ENCODE assay signal across 8 cellular contexts in the genomic region with DNA sequence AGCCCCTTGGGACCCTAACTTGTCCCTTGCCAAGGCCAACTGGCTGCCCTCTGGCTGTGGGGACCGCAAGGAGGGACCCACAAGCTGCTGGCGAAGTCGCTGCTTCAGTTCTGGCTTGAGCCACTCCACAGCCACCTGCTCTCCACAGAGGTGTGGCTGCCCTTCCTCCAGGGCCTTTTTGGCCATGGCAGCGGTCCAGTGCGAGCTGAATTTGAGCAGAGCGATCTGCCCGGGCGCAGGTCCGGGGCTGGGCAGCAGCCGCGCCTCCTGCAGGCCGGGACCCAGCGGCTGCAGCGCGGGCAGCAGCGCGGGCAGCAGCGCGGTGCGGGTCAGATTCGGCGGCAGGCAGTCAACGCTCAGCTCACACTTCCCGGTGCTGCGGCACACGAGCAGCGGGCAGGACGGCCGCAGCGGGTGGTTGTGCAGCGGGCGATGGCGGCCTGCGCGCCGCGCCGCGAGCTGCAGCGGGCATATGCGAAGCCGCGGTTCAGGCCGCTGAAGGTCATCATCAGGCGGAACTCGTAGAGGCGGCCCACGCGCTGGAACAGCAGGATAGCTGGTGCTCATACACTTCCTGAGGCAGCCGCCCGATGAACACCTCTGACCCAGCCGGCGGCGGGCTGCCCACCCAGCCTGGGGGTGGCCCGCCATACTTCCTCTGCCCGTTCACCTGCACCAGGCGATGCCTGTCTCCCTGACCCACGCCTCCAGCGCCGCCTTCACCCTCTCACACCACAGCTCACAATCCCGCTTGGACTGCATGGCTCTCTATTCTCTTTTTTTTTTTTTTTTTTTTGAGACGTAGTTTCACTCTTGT. TPM values are rescaled to one million over a fixed set of nuclear protein-coding genes. Genes with fewer than 3 reads are reported as not detected.
A peak's percentile ranks its signal among the peaks of the same experiment; 100 is the strongest.
DNase-seq lines count a peak whose midpoint lies in the region; ATAC-seq and TF ChIP-seq lines count a peak whose summit lies in the region.
"Not testable (repeated sequence)": the region's sequence is repeated elsewhere in the genome, so short reads cannot be mapped to it uniquely, and the experiment has no call there.

No MANE protein-coding gene starts in this region.

- H3K27me3 Mint-ChIP-seq in Calu3 (ENCODE audit: unreplicated experiment), result not testable (repeated sequence)
- H3K27me3 Mint-ChIP-seq in activated T-cell treated with anti-CD3 and anti-CD28 coated beads, Interleukin-2, amount 50 U/mL, for 72 hours (ENCODE audit: low read depth), result peaks cover 35% of the 10 kb centered on the region
- peaks cover 68% of the 10 kb centered on the region for H3K27me3 Mint-ChIP-seq in nephron progenitor cell (ENCODE audit: low read depth, poor library complexity)

- H4K20me1 ChIP-seq in PC-3 (ENCODE audit: low read length), result not testable (repeated sequence)

- H2AFZ ChIP-seq in PC-3 (ENCODE audit: low read length), result peak overlapping the region; percentile 69; the same call in 1 of the 2 replicates

- POLR2A ChIA-PET in PC-3 (lab: Charles Lee; ENCODE audit: unreplicated experiment), result not testable (repeated sequence)

- DNase-seq in Calu3 (peak; percentile 83), HL-60 (ENCODE audit: low read depth in 1 of 2, low spot score in 1 of 2) (peak; percentile 46 to 49), PC-3 (peak; percentile 55), nephron progenitor cell (peak; percentile 59)
- DNase-seq in activated T-cell treated with anti-CD3 and anti-CD28 coated beads, Interleukin-2, amount 50 U/mL, for 72 hours, result peak in 1 of 2 donors; percentile 44
- DNase-seq in iPS DF 6.9 (ENCODE audit: low read depth, low spot score), result not testable (repeated sequence)

- H3K27ac Mint-ChIP-seq in Calu3 (ENCODE audit: unreplicated experiment) (peak overlapping the region; percentile 8), nephron progenitor cell (peak overlapping the region; percentile 32)
- H3K27ac Mint-ChIP-seq in activated T-cell treated with anti-CD3 and anti-CD28 coated beads, Interleukin-2, amount 50 U/mL, for 72 hours, result not testable (repeated sequence)

- CTCF ChIA-PET in Calu3 (lab: Charles Lee), result interaction anchor here (0.6 to 1.4 kb wide), 6 partner anchors 67 to 674 kb away, joined by 3 to 20 read pairs (median 3); partner anchors contain the start of gene KANSL1
- CTCF ChIA-PET in PC-3 (lab: Charles Lee), result interaction anchor here (0.6 to 1.0 kb wide), 4 partner anchors 14 to 674 kb away, joined by 3 to 9 read pairs (median 6); partner anchors contain the start of gene KANSL1

- H3K27ac ChIP-seq in HL-60 (replicated peaks); PC-3 (ENCODE audit: low read length); duodenal mucosa (ENCODE audit: low read depth, low read length); iPS DF 6.9 (ENCODE audit: low read length); subcutaneous abdominal adipose tissue (ENCODE audit: low read depth, low read length): not testable (repeated sequence)

- TF ChIP-seq CTCF in Calu3 (IDR thresholded peaks at IDR 0.05; ENCODE audit: unreplicated experiment), result peak; percentile 83
- not testable (repeated sequence) for TF ChIP-seq CTCF in HL-60 (IDR thresholded peaks at IDR 0.05; ENCODE audit: insufficient read depth, low read length); PC-3 (conservative IDR thresholded peaks at IDR 0.05; ENCODE audit: low read depth, low read length); nephron progenitor cell (IDR thresholded peaks at IDR 0.05)

- not testable (repeated sequence) for H3K9me3 ChIP-seq in PC-3 (ENCODE audit: low read length); duodenal mucosa (ENCODE audit: control insufficient read depth in 1 of 2, low read length in 2 of 2); iPS DF 6.9 (ENCODE audit: control insufficient read depth, insufficient read depth, low read length); subcutaneous abdominal adipose tissue (ENCODE audit: control insufficient read depth in 5 of 5, low read length in 5 of 5)

- H3K27me3 ChIP-seq in HL-60 (ENCODE audit: insufficient read depth, poor library complexity, severe bottlenecking); PC-3 (ENCODE audit: low read length); duodenal mucosa (ENCODE audit: control insufficient read depth in 1 of 2, insufficient read depth in 2 of 2, low read length in 2 of 2); iPS DF 6.9 (ENCODE audit: control insufficient read depth, insufficient read depth, low read length); subcutaneous abdominal adipose tissue (ENCODE audit: control insufficient read depth in 5 of 5, insufficient read depth in 4 of 5, low read length in 5 of 5): not testable (repeated sequence)

- H3K9me2 ChIP-seq in PC-3 (replicated peaks; ENCODE audit: low read length), result not testable (repeated sequence)

- intact Hi-C loops in Calu3 (cut with micrococcal nuclease; ENCODE audit: unreplicated experiment), result loop anchor here (5.0 kb wide), 1 partner anchor 673 kb away; no protein-coding TSS in a partner anchor
- intact Hi-C loops in PC-3 (cut with micrococcal nuclease), result not testable (repeated sequence)

- H3K4me1 ChIP-seq in PC-3 (ENCODE audit: insufficient read depth, low read length), result peaks cover 27% of the 10 kb centered on the region
- H3K4me1 ChIP-seq in duodenal mucosa (ENCODE audit: control insufficient read depth in 1 of 2, insufficient read depth in 2 of 2, low read length in 2 of 2); iPS DF 6.9 (ENCODE audit: control insufficient read depth, insufficient read depth, low read length); subcutaneous abdominal adipose tissue (ENCODE audit: control insufficient read depth in 5 of 5, insufficient read depth in 5 of 5, low read length in 5 of 5): not testable (repeated sequence)

- not testable (repeated sequence) for H3F3A ChIP-seq in PC-3 (ENCODE audit: low read length, unreplicated experiment)

- not testable (repeated sequence) for H3K9me3 Mint-ChIP-seq in Calu3 (ENCODE audit: low read depth, unreplicated experiment); activated T-cell treated with anti-CD3 and anti-CD28 coated beads, Interleukin-2, amount 50 U/mL, for 72 hours; nephron progenitor cell

- BruUV-seq in Calu3 (replicated peaks; lab: Mats Ljungman, UMichigan); PC-3 (replicated peaks; lab: Mats Ljungman, UMichigan): not testable (repeated sequence)

- peak overlapping the region; percentile 72 for H3K4me2 ChIP-seq in PC-3 (ENCODE audit: low read length)

- H3K79me2 ChIP-seq in PC-3 (ENCODE audit: low read length), result not testable (repeated sequence)

- ATAC-seq in PC-3, result peak; percentile 80
- peak; percentile 71 to 78 for ATAC-seq in activated T-cell treated with anti-CD3 and anti-CD28 coated beads, Interleukin-2, amount 50 U/mL, for 72 hours (replicated peaks in 1 of 2)

- no CpG with 5 or more reads among the region's 62 CpGs for WGBS in iPS DF 6.9 (ENCODE audit: insufficient coverage, insufficient read length)

- H3K36me3 ChIP-seq in PC-3 (ENCODE audit: low read depth, low read length); duodenal mucosa (ENCODE audit: control insufficient read depth in 1 of 2, insufficient read depth in 2 of 2, low read length in 2 of 2); iPS DF 6.9 (ENCODE audit: control insufficient read depth, insufficient read depth, low read length); subcutaneous abdominal adipose tissue (ENCODE audit: control insufficient read depth in 5 of 5, insufficient read depth in 5 of 5, low read length in 5 of 5): not testable (repeated sequence)

- peaks cover 20% of the 10 kb centered on the region for H3K36me3 Mint-ChIP-seq in Calu3 (ENCODE audit: insufficient read depth, unreplicated experiment)
- not testable (repeated sequence) for H3K36me3 Mint-ChIP-seq in activated T-cell treated with anti-CD3 and anti-CD28 coated beads, Interleukin-2, amount 50 U/mL, for 72 hours (ENCODE audit: insufficient read depth in 2 of 2); nephron progenitor cell (ENCODE audit: low read depth)

- H3K4me1 Mint-ChIP-seq in Calu3 (ENCODE audit: low read depth, unreplicated experiment), result peaks cover 21% of the 10 kb centered on the region
- H3K4me1 Mint-ChIP-seq in activated T-cell treated with anti-CD3 and anti-CD28 coated beads, Interleukin-2, amount 50 U/mL, for 72 hours (ENCODE audit: low read depth), result peaks cover 20% of the 10 kb centered on the region
- H3K4me1 Mint-ChIP-seq in nephron progenitor cell, result not testable (repeated sequence)

- H3K4me3 Mint-ChIP-seq in Calu3 (ENCODE audit: low read depth, unreplicated experiment) (peak overlapping the region; percentile 91), nephron progenitor cell (peak overlapping the region; percentile 83)
- H3K4me3 Mint-ChIP-seq in activated T-cell treated with anti-CD3 and anti-CD28 coated beads, Interleukin-2, amount 50 U/mL, for 72 hours, result peak overlapping the region; percentile 71 to 85

- peak overlapping the region; percentile 35 for H3K4me3 ChIP-seq in HL-60 (replicated peaks; ENCODE audit: insufficient read depth, low read length)
- peak overlapping the region; percentile 59 for H3K4me3 ChIP-seq in PC-3 (ENCODE audit: low read length)
- peak overlapping the region; percentile 29 to 45 for H3K4me3 ChIP-seq in duodenal mucosa (ENCODE audit: low read depth in 1 of 2, low read length in 2 of 2)
- peak overlapping the region; percentile 11; the same call in 1 of the 2 replicates for H3K4me3 ChIP-seq in iPS DF 6.9 (ENCODE audit: low read length)
- peak overlapping the region in 3 of 5 donors; percentile 51 to 57 (median 54) for H3K4me3 ChIP-seq in subcutaneous abdominal adipose tissue (ENCODE audit: low read depth in 1 of 5, low read length in 5 of 5)

- not testable (repeated sequence) for H3K9ac ChIP-seq in PC-3 (ENCODE audit: low read length); duodenal mucosa (ENCODE audit: low read depth in 1 of 2, low read length in 2 of 2); subcutaneous abdominal adipose tissue (ENCODE audit: low read length in 5 of 5)

RNA-seq across cellular contexts. Expression of gene LRRC37A, which starts 34.9 kb away (rescaled TPM):
- total RNA-seq in Calu3 (2022) (8.3 and 8.6 TPM in 2 replicates), PC-3 (2014; rRNA removed) (1.1 and 2.4 TPM in 2 replicates)
- 1 to 10 TPM; 1.5 to 9.2 TPM for total RNA-seq in activated T-cell treated with anti-CD3 and anti-CD28 coated beads, Interleukin-2, amount 50 U/mL, for 72 hours
